25 cellular contexts compared by ENCODE assay signal in the genomic region with DNA sequence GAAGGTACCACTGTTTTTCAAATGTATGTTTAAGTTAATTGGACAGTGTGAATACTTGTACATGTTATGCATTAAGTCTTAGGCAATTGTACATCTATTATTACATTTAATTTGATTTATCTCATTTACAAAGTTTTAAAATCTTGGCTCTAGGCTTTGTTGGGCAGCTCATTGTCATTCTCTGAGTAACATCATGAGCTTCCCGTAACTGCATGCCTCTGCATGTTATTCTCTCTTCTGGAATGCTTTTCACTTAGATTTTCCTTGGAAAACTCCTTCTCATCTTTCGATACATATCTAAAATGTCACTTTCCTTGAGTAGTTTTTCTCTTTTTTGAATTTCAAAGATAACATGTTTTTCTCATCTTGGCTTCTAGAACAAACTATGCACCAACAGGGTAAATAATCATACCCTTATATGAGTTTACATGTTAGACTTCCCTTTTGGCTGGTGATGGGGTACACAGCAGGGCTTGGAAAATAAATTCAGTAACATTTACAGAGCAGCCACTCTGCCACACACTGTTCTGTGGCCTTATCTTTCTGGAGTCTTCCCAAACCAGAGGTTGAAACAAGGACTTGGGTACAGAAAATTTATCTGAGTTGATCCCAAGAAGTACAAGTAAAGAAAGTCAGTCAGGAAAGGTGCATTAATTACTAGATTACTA. TPM values are rescaled to one million over a fixed set of nuclear protein-coding genes. Genes with fewer than 3 reads are reported as not detected.
A peak's percentile ranks its signal among the peaks of the same experiment; 100 is the strongest.
DNase-seq lines count a peak whose midpoint lies in the region; ATAC-seq and TF ChIP-seq lines count a peak whose summit lies in the region.
"Had no signal": no experiment of that assay in that cellular context is flagged by ENCODE, and none has a peak within 500 bp of the region (broad histone marks: within the 10 kb centered on the region; RNA-seq: fewer than 3 reads in every experiment).

No MANE protein-coding gene starts in this region.

- H3K27me3 ChIP-seq in RWPE2 (ENCODE audit: insufficient read depth, poor library complexity, severe bottlenecking): no peaks in the 10 kb centered on the region
- H3K27me3 ChIP-seq in left ventricle myocardium inferior (ENCODE audit: low read depth): no peaks in the 10 kb centered on the region
- H3K27me3 ChIP-seq: Peyer's patch had no signal

- H3K36me3 ChIP-seq in RWPE2 (ENCODE audit: low read depth) (no peaks in the 10 kb centered on the region), left ventricle myocardium inferior (no peaks in the 10 kb centered on the region)
- H3K36me3 ChIP-seq: HAP-1, Peyer's patch had no signal

- ATAC-seq in RWPE2 (ENCODE audit: low read depth) (peak; percentile 75), GM18517 (IDR thresholded peaks at IDR 0.05; ENCODE audit: unreplicated experiment) (no peak)
- ATAC-seq: GM23338 had no signal

- TF ChIP-seq CTCF in AG10803 (conservative IDR thresholded peaks at IDR 0.05; ENCODE audit: low read length) (no peak), RWPE2 (IDR thresholded peaks at IDR 0.05; ENCODE audit: poor library complexity, severe bottlenecking) (no peak), left ventricle myocardium inferior (IDR thresholded peaks at IDR 0.05; ENCODE audit: borderline replicate concordance) (no peak)

- no peaks in the 10 kb centered on the region for H3K9me3 ChIP-seq in RWPE2 (ENCODE audit: severe bottlenecking)
- H3K9me3 ChIP-seq in left ventricle myocardium inferior (replicated peaks): peaks cover 13% of the 10 kb centered on the region
- H3K9me3 ChIP-seq: HAP-1 had no signal

- H3K4me1 ChIP-seq in RWPE2 (ENCODE audit: insufficient read depth, poor library complexity, severe bottlenecking) (peaks cover 21% of the 10 kb centered on the region), left ventricle myocardium inferior (peaks cover 5% of the 10 kb centered on the region)
- H3K4me1 ChIP-seq: HAP-1, Peyer's patch had no signal

- intact Hi-C loops in left ventricle myocardium inferior (cut with micrococcal nuclease): no loop called here

- H3K27ac ChIP-seq in RWPE2 (ENCODE audit: poor library complexity, severe bottlenecking): peak overlapping the region; percentile 54
- H3K27ac ChIP-seq in epithelial cell of prostate: peak overlapping the region; percentile 27
- peak overlapping the region; percentile 53 for H3K27ac ChIP-seq in left ventricle myocardium inferior (replicated peaks)
- H3K27ac ChIP-seq: Peyer's patch had no signal

- peak; percentile 17 for DNase-seq in AG10803 (ENCODE audit: low read depth)
- no peak for DNase-seq in RWPE2 (ENCODE audit: low spot score)
- no peak for DNase-seq in epithelial cell of prostate (ENCODE audit: low read depth, low spot score)
- no peak for DNase-seq in left ventricle myocardium inferior
- DNase-seq in NCI-H748 (lab: John Stamatoyannopoulos, UW; ENCODE audit: unreplicated experiment): no peak
- no peak for DNase-seq in DMS 273 treated with DMSO at 0.1 percent for 48 hours (lab: John Stamatoyannopoulos, UW)
- DNase-seq in NCI-H2081 (lab: John Stamatoyannopoulos, UW): no peak
- DNase-seq: 8988T, EL, GF-D8, KBM-7, NCI-H1092 treated with DMSO at 0.1 percent for 48 hours, NCI-H1436 treated with DMSO at 0.1 percent for 48 hours, NCI-H2029, NCI-H226, NCI-H510A treated with DMSO at 0.1 percent for 48 hours, NCI-H82, Peyer's patch, SHP77, SW 1271 had no signal

- H3K4me3 ChIP-seq in AG10803 (ENCODE audit: low read length) (no peak overlapping the region), RWPE2 (ENCODE audit: severe bottlenecking) (no peak overlapping the region), left ventricle myocardium inferior (no peak overlapping the region)
- H3K4me3 ChIP-seq: GM23338, HAP-1, Peyer's patch had no signal

RNA-seq across cellular contexts. Expression of a gene that starts 42.2 kb away (rescaled TPM):
- not detected for total RNA-seq in left ventricle myocardium inferior
- total RNA-seq: B cell, GM23338, OCI-LY7 had no signal
